Comparison of ENCODE assay signal across 15 cellular contexts in genomic region chr13:40933508-40933907, GRCh38.
DNase-seq lines count a peak whose midpoint lies in the region; ATAC-seq and TF ChIP-seq lines count a peak whose summit lies in the region.
"Had no signal": no experiment of that assay in that cellular context is flagged by ENCODE, and none has a peak within 500 bp of the region (broad histone marks: within the 10 kb centered on the region; RNA-seq: fewer than 3 reads in every experiment).

No MANE protein-coding gene starts in this region.

- H3K9me2 ChIP-seq in MM.1S (replicated peaks; ENCODE audit: insufficient read depth, low read length) = no peaks in the 10 kb centered on the region

- no peak overlapping the region for H3K4me3 ChIP-seq in MM.1S (ENCODE audit: low read length)
- H3K4me3 ChIP-seq: heart left ventricle, transverse colon had no signal

- H3K4me1 Mint-ChIP-seq in T-helper 1 cell treated with Interleukin-12 subunit alpha and Interleukin-12 subunit beta and Interleukin-4 antibody, amounts not matched to agents 30 μg/mL and 1 μg/mL, for 36 hours (ENCODE audit: low read depth) = peaks cover 18% of the 10 kb centered on the region
- H3K4me1 Mint-ChIP-seq in natural killer cell treated with Interleukin-12 subunit alpha and Interleukin-12 subunit beta and Interleukin-15 and Interleukin-18, amount 100 ng/mL, for 72 hours (ENCODE audit: low read depth in 2 of 2) = peaks cover 5 to 22% of the 10 kb centered on the region in 2 donors

- ATAC-seq in GM21723 (IDR thresholded peaks at IDR 0.05; ENCODE audit: unreplicated experiment) = peak; percentile 64
- ATAC-seq in natural killer cell treated with Interleukin-12 subunit alpha and Interleukin-12 subunit beta and Interleukin-15 and Interleukin-18, amount 100 ng/mL, for 72 hours = no peak
- ATAC-seq in HG02571 (IDR thresholded peaks at IDR 0.05; ENCODE audit: unreplicated experiment) = no peak
- ATAC-seq: heart left ventricle, Panc1 had no signal

- H3K36me3 Mint-ChIP-seq in T-helper 1 cell treated with Interleukin-12 subunit alpha and Interleukin-12 subunit beta and Interleukin-4 antibody, amounts not matched to agents 30 μg/mL and 1 μg/mL, for 36 hours (ENCODE audit: low read depth) = peaks cover 38% of the 10 kb centered on the region
- peaks cover 20% of the 10 kb centered on the region for H3K36me3 Mint-ChIP-seq in natural killer cell treated with Interleukin-12 subunit alpha and Interleukin-12 subunit beta and Interleukin-15 and Interleukin-18, amount 100 ng/mL, for 72 hours

- H3F3A ChIP-seq in MM.1S (ENCODE audit: insufficient read depth, low read length) = no peaks in the 10 kb centered on the region; the same call in 1 of the 2 replicates

- no peak overlapping the region for H3K27ac ChIP-seq in MM.1S (ENCODE audit: low read length)
- H3K27ac ChIP-seq: 22Rv1, heart left ventricle, transverse colon had no signal

- H3K4me2 ChIP-seq in MM.1S (ENCODE audit: low read depth, low read length) = no peak overlapping the region

- H3K9me3 Mint-ChIP-seq in T-helper 1 cell treated with Interleukin-12 subunit alpha and Interleukin-12 subunit beta and Interleukin-4 antibody, amounts not matched to agents 30 μg/mL and 1 μg/mL, for 36 hours = no peaks in the 10 kb centered on the region
- H3K9me3 Mint-ChIP-seq in natural killer cell treated with Interleukin-12 subunit alpha and Interleukin-12 subunit beta and Interleukin-15 and Interleukin-18, amount 100 ng/mL, for 72 hours = no peaks in the 10 kb centered on the region

- no peak for DNase-seq in T-helper 1 cell
- DNase-seq in MM.1S = peak; percentile 15
- no peak for DNase-seq in natural killer cell treated with Interleukin-12 subunit alpha and Interleukin-12 subunit beta and Interleukin-15 and Interleukin-18, amount 100 ng/mL, for 72 hours (ENCODE audit: low spot score)
- DNase-seq in NCI-H1048 (lab: John Stamatoyannopoulos, UW) = no peak
- DNase-seq in SW 1271 (lab: John Stamatoyannopoulos, UW) = no peak
- DNase-seq: activated CD4-positive, alpha-beta T cell treated with anti-CD3 and anti-CD28 coated beads, Interleukin-2, amount 50 U/mL, for 48 hours; heart left ventricle; NCI-H1417; stimulated activated CD4-positive, alpha-beta T cell treated with anti-CD3 and anti-CD28 coated beads, Interleukin-15, amount 100 ng/mL, for 24 hours; transverse colon had no signal

- H3K36me3 ChIP-seq in MM.1S (replicated peaks; ENCODE audit: insufficient read depth, low read length) = no peaks in the 10 kb centered on the region

- H3K9ac ChIP-seq in MM.1S (ENCODE audit: low read length) = no peak overlapping the region

- no peaks in the 10 kb centered on the region for H3K27me3 Mint-ChIP-seq in T-helper 1 cell treated with Interleukin-12 subunit alpha and Interleukin-12 subunit beta and Interleukin-4 antibody, amounts not matched to agents 30 μg/mL and 1 μg/mL, for 36 hours (ENCODE audit: low read depth)
- no peaks in the 10 kb centered on the region for H3K27me3 Mint-ChIP-seq in natural killer cell treated with Interleukin-12 subunit alpha and Interleukin-12 subunit beta and Interleukin-15 and Interleukin-18, amount 100 ng/mL, for 72 hours

- no peaks in the 10 kb centered on the region for H4K20me1 ChIP-seq in MM.1S (ENCODE audit: insufficient read depth, low read length)

- H3K9me3 ChIP-seq in MM.1S (replicated peaks; ENCODE audit: insufficient read depth, low read length) = no peaks in the 10 kb centered on the region
- H3K9me3 ChIP-seq: heart left ventricle, transverse colon had no signal

- no peak overlapping the region for H3K4me3 Mint-ChIP-seq in T-helper 1 cell treated with Interleukin-12 subunit alpha and Interleukin-12 subunit beta and Interleukin-4 antibody, amounts not matched to agents 30 μg/mL and 1 μg/mL, for 36 hours
- no peak overlapping the region for H3K4me3 Mint-ChIP-seq in natural killer cell treated with Interleukin-12 subunit alpha and Interleukin-12 subunit beta and Interleukin-15 and Interleukin-18, amount 100 ng/mL, for 72 hours

- TF ChIP-seq CTCF in MM.1S (IDR thresholded peaks at IDR 0.05; ENCODE audit: low read length) = no peak

- no peak overlapping the region for H2AFZ ChIP-seq in MM.1S (ENCODE audit: low read length)

- peaks cover 10% of the 10 kb centered on the region; the same call in 1 of the 2 replicates for H3K79me2 ChIP-seq in MM.1S (ENCODE audit: low read length)

- H3K27ac Mint-ChIP-seq in T-helper 1 cell treated with Interleukin-12 subunit alpha and Interleukin-12 subunit beta and Interleukin-4 antibody, amounts not matched to agents 30 μg/mL and 1 μg/mL, for 36 hours = peak overlapping the region; percentile 41
- peak overlapping the region; percentile 54 to 56 for H3K27ac Mint-ChIP-seq in natural killer cell treated with Interleukin-12 subunit alpha and Interleukin-12 subunit beta and Interleukin-15 and Interleukin-18, amount 100 ng/mL, for 72 hours

- no peaks in the 10 kb centered on the region for H3K4me1 ChIP-seq in MM.1S (ENCODE audit: low read length)

- H3K27me3 ChIP-seq in MM.1S (replicated peaks; ENCODE audit: insufficient read depth, low read length) = no peaks in the 10 kb centered on the region
- H3K27me3 ChIP-seq: heart left ventricle, transverse colon had no signal
